ENCODE assay signal across 13 cellular contexts in genomic region chr12:96456265-96456974, GRCh38. TPM values are rescaled to one million over a fixed set of nuclear protein-coding genes. Genes with fewer than 3 reads are reported as not detected.
DNase-seq lines count a peak whose midpoint lies in the region; ATAC-seq and TF ChIP-seq lines count a peak whose summit lies in the region.
"Had no signal": no experiment of that assay in that cellular context is flagged by ENCODE, and none has a peak within 500 bp of the region (broad histone marks: within the 10 kb centered on the region; RNA-seq: fewer than 3 reads in every experiment).

No MANE protein-coding gene starts in this region.

- no peaks in the 10 kb centered on the region for H3K36me3 ChIP-seq in RWPE2 (ENCODE audit: low read depth)
- H3K36me3 ChIP-seq: BE2C, SJCRH30 had no signal

- no peak overlapping the region for H3K4me3 ChIP-seq in GM12865 (ENCODE audit: low read depth, low read length)
- H3K4me3 ChIP-seq in RWPE2 (ENCODE audit: severe bottlenecking) = no peak overlapping the region
- H3K4me3 ChIP-seq: SJCRH30 had no signal

- no peaks in the 10 kb centered on the region for H3K9me3 ChIP-seq in RWPE2 (ENCODE audit: severe bottlenecking)
- H3K9me3 ChIP-seq: BE2C, SJCRH30 had no signal

- H3K27me3 ChIP-seq in RWPE2 (ENCODE audit: insufficient read depth, poor library complexity, severe bottlenecking) = no peaks in the 10 kb centered on the region
- H3K27me3 ChIP-seq: BE2C, SJCRH30 had no signal

- peak; percentile 94 for ATAC-seq in GM21367 (IDR thresholded peaks at IDR 0.05; ENCODE audit: unreplicated experiment)
- ATAC-seq in HG03097 (IDR thresholded peaks at IDR 0.05; ENCODE audit: low FRiP score, unreplicated experiment) = peak; percentile 65
- no peak for ATAC-seq in RWPE2 (ENCODE audit: low read depth)

- no peak for TF ChIP-seq CTCF in GM12865 (IDR thresholded peaks at IDR 0.05; ENCODE audit: insufficient read depth, low read depth, low read length, missing control alignments)
- TF ChIP-seq CTCF in RWPE2 (IDR thresholded peaks at IDR 0.05; ENCODE audit: poor library complexity, severe bottlenecking) = no peak

- peaks cover 20% of the 10 kb centered on the region for H3K4me1 ChIP-seq in RWPE2 (ENCODE audit: insufficient read depth, poor library complexity, severe bottlenecking)
- H3K4me1 ChIP-seq: BE2C, SJCRH30 had no signal

- peak overlapping the region; percentile 60 for H3K27ac ChIP-seq in RWPE2 (ENCODE audit: poor library complexity, severe bottlenecking)
- H3K27ac ChIP-seq: SJCRH30 had no signal

- intact Hi-C loops in posterior vena cava (cut with DNase I) = no loop called here

- DNase-seq in GM12865 (ENCODE audit: low read depth) (peak; percentile 51), RWPE2 (ENCODE audit: low spot score) (no peak), GM19238 (ENCODE audit: insufficient read length, low spot score) (no peak), NCI-H1092 (lab: John Stamatoyannopoulos, UW) (no peak), NCI-H2029 treated with DMSO at 0.1 percent for 48 hours (lab: John Stamatoyannopoulos, UW) (no peak), posterior vena cava (ENCODE audit: low spot score) (no peak)
- DNase-seq: activated CD8-positive, alpha-beta memory T cell treated with anti-CD3 and anti-CD28 coated beads for 24 hours; BE2C; head of caudate nucleus; KBM-7; SJCRH30 had no signal

RNA-seq across cellular contexts. Expression of gene CFAP54, which starts 33.0 kb away (rescaled TPM):
- 1 to 10 TPM in 1 of 2 donors, under 1 TPM in 1; 0.90 to 1.2 TPM for total RNA-seq in posterior vena cava

RNA-seq across cellular contexts. Expression of gene CDK17, which starts 56.2 kb away (rescaled TPM):
- total RNA-seq in posterior vena cava = 10 to 100 TPM; 46.4 to 50.1 TPM
